ENCODE assay signal across 1 cellular context in the genomic region with DNA sequence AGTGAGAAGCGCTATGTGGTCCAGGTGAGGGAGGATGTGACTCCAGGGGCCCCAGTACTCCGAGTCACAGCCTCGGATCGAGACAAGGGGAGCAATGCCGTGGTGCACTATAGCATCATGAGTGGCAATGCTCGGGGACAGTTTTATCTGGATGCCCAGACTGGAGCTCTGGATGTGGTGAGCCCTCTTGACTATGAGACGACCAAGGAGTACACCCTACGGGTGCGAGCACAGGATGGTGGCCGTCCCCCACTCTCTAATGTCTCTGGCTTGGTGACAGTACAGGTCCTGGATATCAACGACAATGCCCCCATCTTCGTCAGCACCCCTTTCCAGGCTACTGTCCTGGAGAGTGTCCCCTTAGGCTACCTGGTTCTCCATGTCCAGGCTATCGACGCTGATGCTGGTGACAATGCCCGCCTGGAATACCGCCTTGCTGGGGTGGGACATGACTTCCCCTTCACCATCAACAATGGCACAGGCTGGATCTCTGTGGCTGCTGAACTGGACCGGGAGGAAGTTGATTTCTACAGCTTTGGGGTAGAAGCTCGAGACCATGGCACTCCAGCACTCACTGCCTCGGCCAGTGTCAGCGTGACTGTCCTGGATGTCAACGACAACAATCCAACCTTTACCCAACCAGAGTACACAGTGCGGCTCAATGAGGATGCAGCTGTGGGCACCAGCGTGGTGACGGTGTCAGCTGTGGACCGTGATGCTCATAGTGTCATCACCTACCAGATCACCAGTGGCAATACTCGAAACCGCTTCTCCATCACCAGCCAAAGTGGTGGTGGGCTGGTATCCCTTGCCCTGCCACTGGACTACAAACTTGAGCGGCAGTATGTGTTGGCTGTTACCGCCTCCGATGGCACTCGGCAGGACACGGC.
TF ChIP-seq lines count a peak whose summit lies in the region.

No MANE protein-coding gene starts in this region.

TF ChIP-seq in H1, 55 proteins besides CTCF, POLR2A, EP300 and RAD21:
- no peak for TF ChIP-seq JUN (IDR thresholded peaks at IDR 0.05; ENCODE audit: low read depth, low read length)
- TF ChIP-seq TEAD4 (IDR thresholded peaks at IDR 0.05; ENCODE audit: low read depth, low read length), result no peak
- no peak for TF ChIP-seq FOSL1 (IDR thresholded peaks at IDR 0.05; ENCODE audit: insufficient read depth, low read depth, low read length)
- no peak for TF ChIP-seq RFX5 (IDR thresholded peaks at IDR 0.05; ENCODE audit: borderline replicate concordance, low read depth, low read length)
- TF ChIP-seq YY1 (IDR thresholded peaks at IDR 0.05; ENCODE audit: low read depth, low read length), result no peak
- TF ChIP-seq SP2 (IDR thresholded peaks at IDR 0.05; ENCODE audit: low read length), result no peak
- TF ChIP-seq, protein P1, sequence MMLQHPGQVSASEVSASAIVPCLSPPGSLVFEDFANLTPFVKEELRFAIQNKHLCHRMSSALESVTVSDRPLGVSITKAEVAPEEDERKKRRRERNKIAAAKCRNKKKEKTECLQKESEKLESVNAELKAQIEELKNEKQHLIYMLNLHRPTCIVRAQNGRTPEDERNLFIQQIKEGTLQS (IDR thresholded peaks at IDR 0.05; ENCODE audit: insufficient read depth, low read depth, low read length), result no peak
- TF ChIP-seq SP1 (IDR thresholded peaks at IDR 0.05; ENCODE audit: low read depth, low read length), result no peak
TF ChIP-seq in H1: peak in this region for 0.
